Comparison of ENCODE assay signal across 16 cellular contexts in the genomic region with DNA sequence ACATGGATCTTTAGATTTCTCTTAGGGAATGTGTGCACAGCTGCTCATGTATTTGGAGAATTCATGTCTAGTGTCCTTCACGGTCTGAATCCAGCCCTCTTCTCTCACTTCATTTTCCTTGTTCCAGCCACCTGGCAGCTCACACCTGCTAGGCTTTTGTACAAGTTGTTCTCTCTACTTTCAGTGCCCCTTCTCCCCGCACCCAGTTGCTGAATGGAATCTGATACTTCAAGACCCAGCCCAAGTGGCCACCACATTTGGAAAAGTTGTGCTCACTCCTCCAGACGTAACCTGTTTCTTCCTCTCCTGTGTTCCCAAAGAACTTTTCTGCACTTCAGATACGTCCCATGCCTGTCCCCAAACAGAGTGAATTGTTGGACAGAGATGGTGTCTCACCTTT.
"Had no signal": no experiment of that assay in that cellular context is flagged by ENCODE, and none has a peak within 500 bp of the region (broad histone marks: within the 10 kb centered on the region; RNA-seq: fewer than 3 reads in every experiment).

No MANE protein-coding gene starts in this region.

- H3K27me3 Mint-ChIP-seq: activated naive CD8-positive, alpha-beta T cell treated with anti-CD3 and anti-CD28 coated beads, Interleukin-2, amount 50 U/mL, for 24 hours; activated T-helper 17 cell treated with anti-CD3 and anti-CD28 coated beads, Interleukin-2, amount 50 U/mL, for 72 hours had no signal

- H3K4me1 Mint-ChIP-seq: activated naive CD8-positive, alpha-beta T cell treated with anti-CD3 and anti-CD28 coated beads, Interleukin-2, amount 50 U/mL, for 24 hours; activated T-helper 17 cell treated with anti-CD3 and anti-CD28 coated beads, Interleukin-2, amount 50 U/mL, for 72 hours; natural killer cell; stimulated activated effector memory CD8-positive, alpha-beta T cell treated with anti-CD3 and anti-CD28 coated beads, Interleukin-12 subunit alpha, Interleukin-12 subunit beta, amount 100 ng/mL, for 72 hours had no signal

- H3K4me3 Mint-ChIP-seq: activated naive CD4-positive, alpha-beta T cell treated with anti-CD3 and anti-CD28 coated beads for 36 hours; activated naive CD8-positive, alpha-beta T cell treated with anti-CD3 and anti-CD28 coated beads, Interleukin-2, amount 50 U/mL, for 24 hours; activated T-helper 17 cell treated with anti-CD3 and anti-CD28 coated beads, Interleukin-2, amount 50 U/mL, for 72 hours; natural killer cell; stimulated activated effector memory CD8-positive, alpha-beta T cell treated with anti-CD3 and anti-CD28 coated beads, Interleukin-12 subunit alpha, Interleukin-12 subunit beta, amount 100 ng/mL, for 72 hours had no signal

- ATAC-seq: activated CD4-positive, CD25-positive, alpha-beta regulatory T cell treated with anti-CD3 and anti-CD28 coated beads, Interleukin-2, amount 50 U/mL, for 24 hours; activated naive CD8-positive, alpha-beta T cell treated with anti-CD3 and anti-CD28 coated beads, Interleukin-2, amount 50 U/mL, for 24 hours; activated T-helper 17 cell treated with anti-CD3 and anti-CD28 coated beads, Interleukin-2, amount 50 U/mL, for 72 hours; natural killer cell; stimulated activated effector memory CD8-positive, alpha-beta T cell treated with anti-CD3 and anti-CD28 coated beads, Interleukin-12 subunit alpha, Interleukin-12 subunit beta, amount 100 ng/mL, for 72 hours had no signal

- H3K27ac Mint-ChIP-seq: activated naive CD4-positive, alpha-beta T cell treated with anti-CD3 and anti-CD28 coated beads for 36 hours; activated naive CD8-positive, alpha-beta T cell treated with anti-CD3 and anti-CD28 coated beads, Interleukin-2, amount 50 U/mL, for 24 hours; activated T-helper 17 cell treated with anti-CD3 and anti-CD28 coated beads, Interleukin-2, amount 50 U/mL, for 72 hours; natural killer cell; stimulated activated effector memory CD8-positive, alpha-beta T cell treated with anti-CD3 and anti-CD28 coated beads, Interleukin-12 subunit alpha, Interleukin-12 subunit beta, amount 100 ng/mL, for 72 hours had no signal

- DNase-seq: activated CD4-positive, alpha-beta T cell treated with anti-CD3 and anti-CD28 coated beads, Interleukin-2, amount 50 U/mL, for 4 hours; activated naive CD4-positive, alpha-beta T cell treated with anti-CD3 and anti-CD28 coated beads for 36 hours; activated naive CD8-positive, alpha-beta T cell treated with anti-CD3 and anti-CD28 coated beads, Interleukin-2, amount 50 U/mL, for 24 hours; aorta; cerebellar nuclear complex; effector CD8-positive, alpha-beta T cell; esophagus squamous epithelium; islet precursor cell; mesendoderm; natural killer cell; stimulated activated CD4-positive, alpha-beta T cell treated with anti-CD3 and anti-CD28 coated beads, Interleukin-12 subunit alpha, Interleukin-12 subunit beta, amount 100 ng/mL, for 4 hours; stimulated activated CD4-positive, alpha-beta T cell treated with anti-CD3 and anti-CD28 coated beads, Interleukin-2, amount 100 ng/mL, for 24 hours; uterus had no signal

- H3K36me3 Mint-ChIP-seq: stimulated activated effector memory CD8-positive, alpha-beta T cell treated with anti-CD3 and anti-CD28 coated beads, Interleukin-12 subunit alpha, Interleukin-12 subunit beta, amount 100 ng/mL, for 72 hours had no signal
